In genomic region chr17:18681767-18682571, GRCh38 we compare ENCODE assay signal across 8 cellular contexts. TPM values are rescaled to one million over a fixed set of nuclear protein-coding genes. Genes with fewer than 3 reads are reported as not detected.
A peak's percentile ranks its signal among the peaks of the same experiment; 100 is the strongest.
DNase-seq lines count a peak whose midpoint lies in the region; ATAC-seq and TF ChIP-seq lines count a peak whose summit lies in the region.
"Not testable (repeated sequence)": the region's sequence is repeated elsewhere in the genome, so short reads cannot be mapped to it uniquely, and the experiment has no call there.

TSS of gene FOXO3B (minus strand) at chr17:18682314. CDS start at chr17:18681651, 663 bp downstream.

- ATAC-seq in GM19395 (IDR thresholded peaks at IDR 0.05; ENCODE audit: unreplicated experiment): peak; percentile 96
- ATAC-seq in HG03457 (IDR thresholded peaks at IDR 0.05; ENCODE audit: unreplicated experiment): peak; percentile 71
- peak; percentile 96 for ATAC-seq in left lobe of liver

- CTCF ChIA-PET in BJ (lab: Yijun Ruan, JAX): not testable (repeated sequence)

- intact Hi-C loops in dorsolateral prefrontal cortex (cut with DNase I): not testable (repeated sequence)

- DNase-seq in BJ (ENCODE audit: low read depth) (peak; percentile 68), NCI-H69 (lab: John Stamatoyannopoulos, UW) (peak; percentile 66), dorsolateral prefrontal cortex (peak; percentile 45 to 94 (median 84)), left lobe of liver (ENCODE audit: low spot score) (peak; percentile 85)
- DNase-seq in activated CD4-positive, alpha-beta T cell treated with anti-CD3 and anti-CD28 coated beads, Interleukin-2, amount 50 U/mL, for 48 hours: peak; percentile 63 to 71
- peak in 3 of 4 experiments; percentile 35 to 53 (median 46) for DNase-seq in stimulated activated CD4-positive, alpha-beta T cell treated with anti-CD3 and anti-CD28 coated beads, Interleukin-1b, Interleukin-23, amount 100 ng/mL, for 24 hours (ENCODE audit: low read depth in 4 of 4, low spot score in 1 of 4)

- not testable (repeated sequence) for H3K36me3 ChIP-seq in BJ (ENCODE audit: control insufficient read depth, insufficient read depth, low read length)

- H3K27me3 ChIP-seq in BJ (ENCODE audit: control insufficient read depth, insufficient read depth, low read length); dorsolateral prefrontal cortex: not testable (repeated sequence)

- H3K27ac ChIP-seq in dorsolateral prefrontal cortex: peak within 1 kb of the TSS in 25 of 59 donors; percentile 6 to 80 (median 42)

- POLR2A ChIA-PET in BJ (lab: Charles Lee): not testable (repeated sequence)

- H3K4me3 ChIP-seq in BJ (ENCODE audit: low read depth, low read length) (peak within 1 kb of the TSS; percentile 54), dorsolateral prefrontal cortex (peak within 1 kb of the TSS; percentile 40 to 78 (median 64))

- TF ChIP-seq CTCF in BJ (IDR thresholded peaks at IDR 0.05; ENCODE audit: insufficient read depth, low read depth, low read length): not testable (repeated sequence)
- TF ChIP-seq CTCF in dorsolateral prefrontal cortex (IDR thresholded peaks at IDR 0.05 in 54 of 56, conservative IDR thresholded peaks at IDR 0.05 in 2 of 56; ENCODE audit: low read depth in 1 of 56, partially characterized antibody in 56 of 56): peak in 6 of 56 donors; percentile 8 to 23 (median 14)

RNA-seq across cellular contexts. Expression of gene FOXO3B, which starts in this region (rescaled TPM):
- 3.4 and 5.8 TPM in 2 replicates for polyA plus RNA-seq in BJ (2011; rRNA removed)
- 4.8 and 8.2 TPM in 2 replicates for polyA minus RNA-seq in BJ (2011; rRNA and poly(A)+ RNA removed)
- total RNA-seq in dorsolateral prefrontal cortex (10 to 100 TPM in 2 of 120 experiments, 1 to 10 TPM in 118; 2.6 to 10.7 (median 5.3) TPM), left lobe of liver (0.93 TPM)

Comparison
In these comparisons a context has a peak if more than half of its experiments do, and no peak if none do; other contexts are left out.
1. Peak in DNase-seq and ATAC-seq in left lobe of liver; RNA of the gene not detected or under 1 TPM.